ENCODE assay signal across 23 cellular contexts in the genomic region with DNA sequence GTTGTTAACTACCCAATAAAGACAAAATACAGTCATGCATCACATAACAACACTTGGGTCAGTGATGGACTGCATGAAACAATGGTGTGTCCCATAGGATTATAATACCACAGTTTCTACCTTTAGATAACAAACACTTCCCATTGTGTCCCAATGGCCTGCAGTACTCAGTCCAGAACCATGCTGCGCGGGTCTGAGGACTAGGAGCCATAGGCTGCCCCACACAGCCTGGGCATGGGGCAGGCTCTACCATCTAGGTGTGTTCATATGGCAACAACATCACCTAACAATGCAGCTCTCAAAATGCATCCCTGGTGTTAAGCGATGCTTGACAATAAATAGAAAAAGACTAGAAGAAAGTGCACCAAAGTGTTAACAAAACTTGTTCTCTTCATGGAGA. TPM values are rescaled to one million over a fixed set of nuclear protein-coding genes. Genes with fewer than 3 reads are reported as not detected.
DNase-seq lines count a peak whose midpoint lies in the region; ATAC-seq and TF ChIP-seq lines count a peak whose summit lies in the region.
"Had no signal": no experiment of that assay in that cellular context is flagged by ENCODE, and none has a peak within 500 bp of the region (broad histone marks: within the 10 kb centered on the region; RNA-seq: fewer than 3 reads in every experiment).

No MANE protein-coding gene starts in this region.

- no peaks in the 10 kb centered on the region for H3K27me3 ChIP-seq in transverse colon
- H3K27me3 ChIP-seq: BLaER1 treated with 17β-estradiol and CSF1 and Interleukin-3, amounts not matched to agents 10 nM and 100 nM; MG63 had no signal

- peaks cover 26% of the 10 kb centered on the region for H3K4me1 Mint-ChIP-seq in T-helper 17 cell
- H3K4me1 Mint-ChIP-seq in neural crest cell, result peaks cover 53% of the 10 kb centered on the region

- H3K27ac Mint-ChIP-seq in T-helper 17 cell, result peak overlapping the region; percentile 39
- no peak overlapping the region for H3K27ac Mint-ChIP-seq in neural crest cell (ENCODE audit: unreplicated experiment)
- H3K27ac Mint-ChIP-seq: CD4-positive, alpha-beta T cell had no signal

- no peaks in the 10 kb centered on the region for H3K4me1 ChIP-seq in transverse colon
- H3K4me1 ChIP-seq: A549, Caco-2 had no signal

- ATAC-seq in Right ventricle myocardium inferior, result no peak
- no peak for ATAC-seq in T-helper 17 cell
- no peak for ATAC-seq in GM21423 (IDR thresholded peaks at IDR 0.05; ENCODE audit: unreplicated experiment)
- no peak for ATAC-seq in sciatic nerve
- ATAC-seq: A549 had no signal

- in situ Hi-C loops in transverse colon (cut with MboI; ENCODE audit: low pct_ligation_motif_present in 1 of 4, low pct_unique_long_range_greater_than_20kb in 1 of 4, low sequenced_read_pairs in 3 of 4), result no loop called here

- no peak overlapping the region for H3K4me3 ChIP-seq in transverse colon
- H3K4me3 ChIP-seq: A549; BLaER1 treated with 17β-estradiol and CSF1 and Interleukin-3, amounts not matched to agents 10 nM and 100 nM; MG63 had no signal

- H3K9me3 ChIP-seq in T-helper 17 cell (ENCODE audit: control insufficient read depth, low read length, poor library complexity, severe bottlenecking) (no peaks in the 10 kb centered on the region), transverse colon (no peaks in the 10 kb centered on the region)
- H3K9me3 ChIP-seq: A549; BLaER1 treated with 17β-estradiol and CSF1 and Interleukin-3, amounts not matched to agents 10 nM and 100 nM; Caco-2; MG63 had no signal

- TF ChIP-seq EP300 in transverse colon (IDR thresholded peaks at IDR 0.05; ENCODE audit: low read depth), result no peak

- no peaks in the 10 kb centered on the region for H3K36me3 ChIP-seq in transverse colon

- H3K27me3 Mint-ChIP-seq in T-helper 17 cell (no peaks in the 10 kb centered on the region), neural crest cell (ENCODE audit: low read depth) (no peaks in the 10 kb centered on the region)
- H3K27me3 Mint-ChIP-seq: CD4-positive, alpha-beta T cell had no signal

- intact Hi-C loops in cardiac septum (cut with DNase I), result no loop called here
- intact Hi-C loops in Right ventricle myocardium inferior (cut with DNase I), result no loop called here
- intact Hi-C loops in sciatic nerve (cut with DNase I), result no loop called here
- intact Hi-C loops in transverse colon (cut with DNase I; ENCODE audit: low total_unique reads), result no loop called here

- WGBS in transverse colon (ENCODE audit: low coverage in 1 of 2), 2 donors, result 99 to 100% methylated on average over 3 of the region's 3 CpGs

- H3K27ac ChIP-seq in transverse colon, result no peak overlapping the region
- H3K27ac ChIP-seq: A549; BLaER1 treated with 17β-estradiol and CSF1 and Interleukin-3, amounts not matched to agents 10 nM and 100 nM had no signal

- H3K36me3 Mint-ChIP-seq in T-helper 17 cell (ENCODE audit: low read depth) (peaks cover 4% of the 10 kb centered on the region), neural crest cell (ENCODE audit: low read depth) (no peaks in the 10 kb centered on the region)

- H3K4me3 Mint-ChIP-seq in T-helper 17 cell, result no peak overlapping the region
- peak overlapping the region; percentile 25 for H3K4me3 Mint-ChIP-seq in neural crest cell
- H3K4me3 Mint-ChIP-seq: CD4-positive, alpha-beta T cell had no signal

- TF ChIP-seq POLR2A in transverse colon (IDR thresholded peaks at IDR 0.05), result no peak

- peak; percentile 54 for DNase-seq in cardiac septum (ENCODE audit: low spot score)
- no peak for DNase-seq in Right ventricle myocardium inferior (ENCODE audit: missing footprints)
- DNase-seq in T-helper 17 cell, result no peak
- no peak for DNase-seq in neural crest cell (ENCODE audit: low read depth, low spot score)
- no peak for DNase-seq in sciatic nerve (ENCODE audit: low spot score)
- DNase-seq in transverse colon, result no peak
- DNase-seq: AML-193; Caco-2; CD4-positive, alpha-beta T cell; HCEC 1CT; IMR-90; KG1; MG63; NCI-H1105 treated with DMSO at 0.1 percent for 48 hours; NCI-H146; NCI-H1930; NCI-H2107; NCI-H446; NCI-H524 treated with DMSO at 0.1 percent for 48 hours; NCI-H774 had no signal

- H3K9me3 Mint-ChIP-seq in neural crest cell, result no peaks in the 10 kb centered on the region
- H3K9me3 Mint-ChIP-seq: CD4-positive, alpha-beta T cell had no signal

- TF ChIP-seq CTCF in neural crest cell (conservative IDR thresholded peaks at IDR 0.05) (no peak), transverse colon (IDR thresholded peaks at IDR 0.05) (no peak)

RNA-seq across cellular contexts. Expression of a gene that starts 6.8 kb away (rescaled TPM):
- total RNA-seq in cardiac septum (13.1 TPM), Right ventricle myocardium inferior (5.9 TPM), T-helper 17 cell (1 to 10 TPM; 6.3 to 7.1 TPM), neural crest cell (13.1 and 15.0 TPM in 2 replicates), sciatic nerve (10.7 TPM), transverse colon (10 to 100 TPM in 2 of 4 donors, 1 to 10 TPM in 2; 6.2 to 12.2 (median 10.1) TPM)
